ENCODE assay signal across 2 cellular contexts in the genomic region with DNA sequence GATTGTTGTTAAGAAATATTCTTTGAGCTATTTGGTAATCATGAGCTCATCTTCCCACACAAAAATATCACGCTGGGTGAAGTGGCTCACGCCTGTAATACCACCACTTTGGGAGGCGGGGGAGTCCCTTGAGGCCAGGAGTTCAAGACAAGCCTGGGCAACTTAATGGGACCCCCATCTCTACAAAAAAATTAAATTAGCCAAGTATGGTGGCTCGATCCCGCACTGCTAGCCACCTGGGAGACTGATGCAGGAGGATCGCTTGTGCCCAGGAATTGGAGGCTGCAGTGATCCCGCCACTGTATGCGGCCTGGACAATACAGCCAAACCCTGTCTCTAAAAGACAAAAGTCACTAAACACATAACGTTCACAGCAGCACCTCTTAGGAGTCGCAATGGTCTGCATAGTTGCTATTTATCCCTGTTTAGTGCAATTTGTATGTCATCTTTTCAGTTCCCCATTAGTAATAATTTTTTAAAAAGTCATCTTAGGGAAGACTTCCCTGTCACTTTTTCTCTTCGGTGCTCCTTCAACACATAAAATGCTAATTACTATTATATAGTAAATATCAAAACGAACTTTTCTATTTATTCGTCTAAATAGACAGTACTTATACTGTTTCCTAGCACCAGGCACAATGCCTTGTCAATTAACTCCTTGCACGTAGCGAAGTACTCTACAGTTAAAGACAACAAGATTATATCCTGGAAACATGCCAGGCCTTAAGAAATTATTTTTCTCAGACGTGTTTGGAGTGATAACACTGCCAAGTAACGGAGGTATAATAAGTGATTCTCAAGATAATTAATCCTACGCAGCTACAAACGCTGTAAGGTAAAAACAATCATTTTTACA.
TF ChIP-seq lines count a peak whose summit lies in the region.

No MANE protein-coding gene starts in this region.

TF ChIP-seq in GM12878, 131 proteins besides CTCF, POLR2A, EP300 and RAD21:
- TF ChIP-seq, protein P1, sequence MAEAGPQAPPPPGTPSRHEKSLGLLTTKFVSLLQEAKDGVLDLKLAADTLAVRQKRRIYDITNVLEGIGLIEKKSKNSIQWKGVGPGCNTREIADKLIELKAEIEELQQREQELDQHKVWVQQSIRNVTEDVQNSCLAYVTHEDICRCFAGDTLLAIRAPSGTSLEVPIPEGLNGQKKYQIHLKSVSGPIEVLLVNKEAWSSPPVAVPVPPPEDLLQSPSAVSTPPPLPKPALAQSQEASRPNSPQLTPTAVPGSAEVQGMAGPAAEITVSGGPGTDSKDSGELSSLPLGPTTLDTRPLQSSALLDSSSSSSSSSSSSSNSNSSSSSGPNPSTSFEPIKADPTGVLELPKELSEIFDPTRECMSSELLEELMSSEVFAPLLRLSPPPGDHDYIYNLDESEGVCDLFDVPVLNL (IDR thresholded peaks at IDR 0.05; ENCODE audit: low read depth, low read length): no peak
- TF ChIP-seq, protein P2, sequence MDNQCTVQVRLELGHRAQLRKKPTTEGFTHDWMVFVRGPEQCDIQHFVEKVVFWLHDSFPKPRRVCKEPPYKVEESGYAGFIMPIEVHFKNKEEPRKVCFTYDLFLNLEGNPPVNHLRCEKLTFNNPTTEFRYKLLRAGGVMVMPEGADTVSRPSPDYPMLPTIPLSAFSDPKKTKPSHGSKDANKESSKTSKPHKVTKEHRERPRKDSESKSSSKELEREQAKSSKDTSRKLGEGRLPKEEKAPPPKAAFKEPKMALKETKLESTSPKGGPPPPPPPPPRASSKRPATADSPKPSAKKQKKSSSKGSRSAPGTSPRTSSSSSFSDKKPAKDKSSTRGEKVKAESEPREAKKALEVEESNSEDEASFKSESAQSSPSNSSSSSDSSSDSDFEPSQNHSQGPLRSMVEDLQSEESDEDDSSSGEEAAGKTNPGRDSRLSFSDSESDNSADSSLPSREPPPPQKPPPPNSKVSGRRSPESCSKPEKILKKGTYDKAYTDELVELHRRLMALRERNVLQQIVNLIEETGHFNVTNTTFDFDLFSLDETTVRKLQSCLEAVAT (IDR thresholded peaks at IDR 0.05): peak; percentile 59; the same call in 1 of the 2 replicates
- TF ChIP-seq, protein P3, sequence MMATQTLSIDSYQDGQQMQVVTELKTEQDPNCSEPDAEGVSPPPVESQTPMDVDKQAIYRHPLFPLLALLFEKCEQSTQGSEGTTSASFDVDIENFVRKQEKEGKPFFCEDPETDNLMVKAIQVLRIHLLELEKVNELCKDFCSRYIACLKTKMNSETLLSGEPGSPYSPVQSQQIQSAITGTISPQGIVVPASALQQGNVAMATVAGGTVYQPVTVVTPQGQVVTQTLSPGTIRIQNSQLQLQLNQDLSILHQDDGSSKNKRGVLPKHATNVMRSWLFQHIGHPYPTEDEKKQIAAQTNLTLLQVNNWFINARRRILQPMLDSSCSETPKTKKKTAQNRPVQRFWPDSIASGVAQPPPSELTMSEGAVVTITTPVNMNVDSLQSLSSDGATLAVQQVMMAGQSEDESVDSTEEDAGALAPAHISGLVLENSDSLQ (IDR thresholded peaks at IDR 0.05): 0 out of 2 replicates have a peak, but pooled peaks have one; percentile 20
- TF ChIP-seq EED (IDR thresholded peaks at IDR 0.05; ENCODE audit: low read depth) (no peak), SPI1 (IDR thresholded peaks at IDR 0.05; ENCODE audit: borderline replicate concordance, insufficient read depth, low read depth, low read length) (peak; percentile 59; the same call in 1 of the 2 replicates), FOXM1 (IDR thresholded peaks at IDR 0.05; ENCODE audit: low read depth, low read length) (no peak), NFIC (IDR thresholded peaks at IDR 0.05; ENCODE audit: low read depth, low read length) (no peak), STAT3 (IDR thresholded peaks at IDR 0.05; ENCODE audit: low read depth, low read length) (no peak), IKZF2 (IDR thresholded peaks at IDR 0.05) (no peak)

TF ChIP-seq in HepG2, 621 proteins besides CTCF, POLR2A, EP300 and RAD21 (continues in another document):
- TF ChIP-seq, protein P4, sequence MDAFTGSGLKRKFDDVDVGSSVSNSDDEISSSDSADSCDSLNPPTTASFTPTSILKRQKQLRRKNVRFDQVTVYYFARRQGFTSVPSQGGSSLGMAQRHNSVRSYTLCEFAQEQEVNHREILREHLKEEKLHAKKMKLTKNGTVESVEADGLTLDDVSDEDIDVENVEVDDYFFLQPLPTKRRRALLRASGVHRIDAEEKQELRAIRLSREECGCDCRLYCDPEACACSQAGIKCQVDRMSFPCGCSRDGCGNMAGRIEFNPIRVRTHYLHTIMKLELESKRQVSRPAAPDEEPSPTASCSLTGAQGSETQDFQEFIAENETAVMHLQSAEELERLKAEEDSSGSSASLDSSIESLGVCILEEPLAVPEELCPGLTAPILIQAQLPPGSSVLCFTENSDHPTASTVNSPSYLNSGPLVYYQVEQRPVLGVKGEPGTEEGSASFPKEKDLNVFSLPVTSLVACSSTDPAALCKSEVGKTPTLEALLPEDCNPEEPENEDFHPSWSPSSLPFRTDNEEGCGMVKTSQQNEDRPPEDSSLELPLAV (CRISPR knock-in tag; conservative IDR thresholded peaks at IDR 0.05; ENCODE audit: low read depth): no peak
- TF ChIP-seq, protein P5, sequence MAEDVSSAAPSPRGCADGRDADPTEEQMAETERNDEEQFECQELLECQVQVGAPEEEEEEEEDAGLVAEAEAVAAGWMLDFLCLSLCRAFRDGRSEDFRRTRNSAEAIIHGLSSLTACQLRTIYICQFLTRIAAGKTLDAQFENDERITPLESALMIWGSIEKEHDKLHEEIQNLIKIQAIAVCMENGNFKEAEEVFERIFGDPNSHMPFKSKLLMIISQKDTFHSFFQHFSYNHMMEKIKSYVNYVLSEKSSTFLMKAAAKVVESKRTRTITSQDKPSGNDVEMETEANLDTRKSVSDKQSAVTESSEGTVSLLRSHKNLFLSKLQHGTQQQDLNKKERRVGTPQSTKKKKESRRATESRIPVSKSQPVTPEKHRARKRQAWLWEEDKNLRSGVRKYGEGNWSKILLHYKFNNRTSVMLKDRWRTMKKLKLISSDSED (CRISPR knock-in tag; IDR thresholded peaks at IDR 0.05): no peak
- TF ChIP-seq, protein P6, sequence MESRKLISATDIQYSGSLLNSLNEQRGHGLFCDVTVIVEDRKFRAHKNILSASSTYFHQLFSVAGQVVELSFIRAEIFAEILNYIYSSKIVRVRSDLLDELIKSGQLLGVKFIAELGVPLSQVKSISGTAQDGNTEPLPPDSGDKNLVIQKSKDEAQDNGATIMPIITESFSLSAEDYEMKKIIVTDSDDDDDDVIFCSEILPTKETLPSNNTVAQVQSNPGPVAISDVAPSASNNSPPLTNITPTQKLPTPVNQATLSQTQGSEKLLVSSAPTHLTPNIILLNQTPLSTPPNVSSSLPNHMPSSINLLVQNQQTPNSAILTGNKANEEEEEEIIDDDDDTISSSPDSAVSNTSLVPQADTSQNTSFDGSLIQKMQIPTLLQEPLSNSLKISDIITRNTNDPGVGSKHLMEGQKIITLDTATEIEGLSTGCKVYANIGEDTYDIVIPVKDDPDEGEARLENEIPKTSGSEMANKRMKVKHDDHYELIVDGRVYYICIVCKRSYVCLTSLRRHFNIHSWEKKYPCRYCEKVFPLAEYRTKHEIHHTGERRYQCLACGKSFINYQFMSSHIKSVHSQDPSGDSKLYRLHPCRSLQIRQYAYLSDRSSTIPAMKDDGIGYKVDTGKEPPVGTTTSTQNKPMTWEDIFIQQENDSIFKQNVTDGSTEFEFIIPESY (CRISPR knock-in tag; IDR thresholded peaks at IDR 0.05): 0 out of 2 replicates have a peak, but pooled peaks have one; percentile 26
- TF ChIP-seq, protein P7, sequence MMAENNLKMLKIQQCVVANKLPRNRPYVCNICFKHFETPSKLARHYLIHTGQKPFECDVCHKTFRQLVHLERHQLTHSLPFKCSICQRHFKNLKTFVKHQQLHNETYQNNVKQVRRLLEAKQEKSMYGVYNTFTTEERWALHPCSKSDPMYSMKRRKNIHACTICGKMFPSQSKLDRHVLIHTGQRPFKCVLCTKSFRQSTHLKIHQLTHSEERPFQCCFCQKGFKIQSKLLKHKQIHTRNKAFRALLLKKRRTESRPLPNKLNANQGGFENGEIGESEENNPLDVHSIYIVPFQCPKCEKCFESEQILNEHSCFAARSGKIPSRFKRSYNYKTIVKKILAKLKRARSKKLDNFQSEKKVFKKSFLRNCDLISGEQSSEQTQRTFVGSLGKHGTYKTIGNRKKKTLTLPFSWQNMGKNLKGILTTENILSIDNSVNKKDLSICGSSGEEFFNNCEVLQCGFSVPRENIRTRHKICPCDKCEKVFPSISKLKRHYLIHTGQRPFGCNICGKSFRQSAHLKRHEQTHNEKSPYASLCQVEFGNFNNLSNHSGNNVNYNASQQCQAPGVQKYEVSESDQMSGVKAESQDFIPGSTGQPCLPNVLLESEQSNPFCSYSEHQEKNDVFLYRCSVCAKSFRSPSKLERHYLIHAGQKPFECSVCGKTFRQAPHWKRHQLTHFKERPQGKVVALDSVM (CRISPR knock-in tag; IDR thresholded peaks at IDR 0.05): peak; percentile 90
- TF ChIP-seq MTA3 (CRISPR knock-in tag; IDR thresholded peaks at IDR 0.05): no peak
- no peak for TF ChIP-seq SIN3B (IDR thresholded peaks at IDR 0.05; ENCODE audit: low read length)
- no peak for TF ChIP-seq MEIS1 (CRISPR knock-in tag; IDR thresholded peaks at IDR 0.05; ENCODE audit: borderline replicate concordance)
- no peak for TF ChIP-seq CREB1 (IDR thresholded peaks at IDR 0.05)
- TF ChIP-seq CREB1 (CRISPR knock-in tag; IDR thresholded peaks at IDR 0.05): 0 out of 2 replicates have a peak, but pooled peaks have one; percentile 16
- TF ChIP-seq KLF13 (CRISPR knock-in tag; IDR thresholded peaks at IDR 0.05): no peak
- TF ChIP-seq ZNF121 (CRISPR knock-in tag; IDR thresholded peaks at IDR 0.05): peak; percentile 77; the same call in 1 of the 2 replicates
- TF ChIP-seq, protein P8, sequence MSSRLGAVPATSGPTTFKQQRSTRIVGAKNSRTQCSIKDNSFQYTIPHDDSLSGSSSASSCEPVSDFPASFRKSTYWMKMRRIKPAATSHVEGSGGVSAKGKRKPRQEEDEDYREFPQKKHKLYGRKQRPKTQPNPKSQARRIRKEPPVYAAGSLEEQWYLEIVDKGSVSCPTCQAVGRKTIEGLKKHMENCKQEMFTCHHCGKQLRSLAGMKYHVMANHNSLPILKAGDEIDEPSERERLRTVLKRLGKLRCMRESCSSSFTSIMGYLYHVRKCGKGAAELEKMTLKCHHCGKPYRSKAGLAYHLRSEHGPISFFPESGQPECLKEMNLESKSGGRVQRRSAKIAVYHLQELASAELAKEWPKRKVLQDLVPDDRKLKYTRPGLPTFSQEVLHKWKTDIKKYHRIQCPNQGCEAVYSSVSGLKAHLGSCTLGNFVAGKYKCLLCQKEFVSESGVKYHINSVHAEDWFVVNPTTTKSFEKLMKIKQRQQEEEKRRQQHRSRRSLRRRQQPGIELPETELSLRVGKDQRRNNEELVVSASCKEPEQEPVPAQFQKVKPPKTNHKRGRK (CRISPR knock-in tag; IDR thresholded peaks at IDR 0.05): no peak
- TF ChIP-seq REL (CRISPR knock-in tag; conservative IDR thresholded peaks at IDR 0.05): no peak
- TF ChIP-seq, protein P9, sequence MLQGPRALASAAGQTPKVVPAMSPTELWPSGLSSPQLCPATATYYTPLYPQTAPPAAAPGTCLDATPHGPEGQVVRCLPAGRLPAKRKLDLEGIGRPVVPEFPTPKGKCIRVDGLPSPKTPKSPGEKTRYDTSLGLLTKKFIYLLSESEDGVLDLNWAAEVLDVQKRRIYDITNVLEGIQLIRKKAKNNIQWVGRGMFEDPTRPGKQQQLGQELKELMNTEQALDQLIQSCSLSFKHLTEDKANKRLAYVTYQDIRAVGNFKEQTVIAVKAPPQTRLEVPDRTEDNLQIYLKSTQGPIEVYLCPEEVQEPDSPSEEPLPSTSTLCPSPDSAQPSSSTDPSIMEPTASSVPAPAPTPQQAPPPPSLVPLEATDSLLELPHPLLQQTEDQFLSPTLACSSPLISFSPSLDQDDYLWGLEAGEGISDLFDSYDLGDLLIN (CRISPR knock-in tag; IDR thresholded peaks at IDR 0.05; ENCODE audit: borderline replicate concordance): no peak
- TF ChIP-seq KLF16 (CRISPR knock-in tag; IDR thresholded peaks at IDR 0.05): no peak
- TF ChIP-seq ZMYM2 (CRISPR knock-in tag; IDR thresholded peaks at IDR 0.05): no peak
- TF ChIP-seq, protein P10, sequence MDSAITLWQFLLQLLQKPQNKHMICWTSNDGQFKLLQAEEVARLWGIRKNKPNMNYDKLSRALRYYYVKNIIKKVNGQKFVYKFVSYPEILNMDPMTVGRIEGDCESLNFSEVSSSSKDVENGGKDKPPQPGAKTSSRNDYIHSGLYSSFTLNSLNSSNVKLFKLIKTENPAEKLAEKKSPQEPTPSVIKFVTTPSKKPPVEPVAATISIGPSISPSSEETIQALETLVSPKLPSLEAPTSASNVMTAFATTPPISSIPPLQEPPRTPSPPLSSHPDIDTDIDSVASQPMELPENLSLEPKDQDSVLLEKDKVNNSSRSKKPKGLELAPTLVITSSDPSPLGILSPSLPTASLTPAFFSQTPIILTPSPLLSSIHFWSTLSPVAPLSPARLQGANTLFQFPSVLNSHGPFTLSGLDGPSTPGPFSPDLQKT (CRISPR knock-in tag; IDR thresholded peaks at IDR 0.05; ENCODE audit: borderline replicate concordance): no peak
- TF ChIP-seq PHF5A (CRISPR knock-in tag; IDR thresholded peaks at IDR 0.05; ENCODE audit: low read depth, unreplicated experiment): no peak
- TF ChIP-seq ZNF12 (CRISPR knock-in tag; IDR thresholded peaks at IDR 0.05): 0 out of 2 replicates have a peak, but pooled peaks have one; percentile 16
- no peak for TF ChIP-seq SYNCRIP (IDR thresholded peaks at IDR 0.05; ENCODE audit: insufficient read depth, low read depth, low read length)
- TF ChIP-seq ZNF343 (CRISPR knock-in tag; IDR thresholded peaks at IDR 0.05): no peak
- TF ChIP-seq RNF2 (conservative IDR thresholded peaks at IDR 0.05; ENCODE audit: low read depth): no peak
- TF ChIP-seq ZFP1 (CRISPR knock-in tag; IDR thresholded peaks at IDR 0.05): no peak
- TF ChIP-seq, protein P11, sequence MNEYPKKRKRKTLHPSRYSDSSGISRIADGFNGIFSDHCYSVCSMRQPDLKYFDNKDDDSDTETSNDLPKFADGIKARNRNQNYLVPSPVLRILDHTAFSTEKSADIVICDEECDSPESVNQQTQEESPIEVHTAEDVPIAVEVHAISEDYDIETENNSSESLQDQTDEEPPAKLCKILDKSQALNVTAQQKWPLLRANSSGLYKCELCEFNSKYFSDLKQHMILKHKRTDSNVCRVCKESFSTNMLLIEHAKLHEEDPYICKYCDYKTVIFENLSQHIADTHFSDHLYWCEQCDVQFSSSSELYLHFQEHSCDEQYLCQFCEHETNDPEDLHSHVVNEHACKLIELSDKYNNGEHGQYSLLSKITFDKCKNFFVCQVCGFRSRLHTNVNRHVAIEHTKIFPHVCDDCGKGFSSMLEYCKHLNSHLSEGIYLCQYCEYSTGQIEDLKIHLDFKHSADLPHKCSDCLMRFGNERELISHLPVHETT (CRISPR knock-in tag; conservative IDR thresholded peaks at IDR 0.05): no peak
- no peak for TF ChIP-seq FOXP1 (IDR thresholded peaks at IDR 0.05)
- TF ChIP-seq FOXP1 (CRISPR knock-in tag; IDR thresholded peaks at IDR 0.05): no peak
- TF ChIP-seq, protein P12, sequence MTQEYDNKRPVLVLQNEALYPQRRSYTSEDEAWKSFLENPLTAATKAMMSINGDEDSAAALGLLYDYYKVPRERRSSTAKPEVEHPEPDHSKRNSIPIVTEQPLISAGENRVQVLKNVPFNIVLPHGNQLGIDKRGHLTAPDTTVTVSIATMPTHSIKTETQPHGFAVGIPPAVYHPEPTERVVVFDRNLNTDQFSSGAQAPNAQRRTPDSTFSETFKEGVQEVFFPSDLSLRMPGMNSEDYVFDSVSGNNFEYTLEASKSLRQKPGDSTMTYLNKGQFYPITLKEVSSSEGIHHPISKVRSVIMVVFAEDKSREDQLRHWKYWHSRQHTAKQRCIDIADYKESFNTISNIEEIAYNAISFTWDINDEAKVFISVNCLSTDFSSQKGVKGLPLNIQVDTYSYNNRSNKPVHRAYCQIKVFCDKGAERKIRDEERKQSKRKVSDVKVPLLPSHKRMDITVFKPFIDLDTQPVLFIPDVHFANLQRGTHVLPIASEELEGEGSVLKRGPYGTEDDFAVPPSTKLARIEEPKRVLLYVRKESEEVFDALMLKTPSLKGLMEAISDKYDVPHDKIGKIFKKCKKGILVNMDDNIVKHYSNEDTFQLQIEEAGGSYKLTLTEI (CRISPR knock-in tag; conservative IDR thresholded peaks at IDR 0.05): no peak
- no peak for TF ChIP-seq ZKSCAN1 (IDR thresholded peaks at IDR 0.05; ENCODE audit: low read length)
- TF ChIP-seq SIX1 (CRISPR knock-in tag; IDR thresholded peaks at IDR 0.05; ENCODE audit: borderline replicate concordance): no peak
- no peak for TF ChIP-seq ZNF235 (CRISPR knock-in tag; IDR thresholded peaks at IDR 0.05; ENCODE audit: borderline replicate concordance)
